Comparison of ENCODE assay signal across 11 cellular contexts in the genomic region with DNA sequence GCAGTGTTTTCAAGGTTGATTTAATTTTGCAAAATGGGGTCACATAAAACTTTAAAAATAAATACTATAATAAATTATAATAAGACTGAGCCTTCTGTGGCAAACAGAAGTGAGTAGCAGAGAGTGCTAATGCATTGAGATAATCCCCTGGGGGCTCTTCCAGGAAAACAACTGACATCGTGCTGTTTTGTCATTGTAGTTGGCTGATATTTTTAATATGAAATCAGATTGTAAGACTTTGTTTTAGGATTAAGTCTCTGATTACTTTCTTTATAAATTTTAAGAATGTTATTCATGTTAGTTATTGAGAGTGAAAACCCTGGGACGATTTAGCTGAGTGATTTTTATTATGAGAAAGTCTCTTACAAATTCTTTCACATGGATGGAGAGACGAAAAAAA.
DNase-seq lines count a peak whose midpoint lies in the region; ATAC-seq and TF ChIP-seq lines count a peak whose summit lies in the region.
"Had no signal": no experiment of that assay in that cellular context is flagged by ENCODE, and none has a peak within 500 bp of the region (broad histone marks: within the 10 kb centered on the region; RNA-seq: fewer than 3 reads in every experiment).

No MANE protein-coding gene starts in this region.

- H3K27ac Mint-ChIP-seq in activated B cell treated with CpG ODN at 0.5 μM for 24 hours, result no peak overlapping the region
- H3K27ac Mint-ChIP-seq in stimulated activated effector memory CD8-positive, alpha-beta T cell treated with anti-CD3 and anti-CD28 coated beads, Interleukin-12 subunit alpha, Interleukin-12 subunit beta, amount 100 ng/mL, for 72 hours, result peak overlapping the region; percentile 44

- intact Hi-C loops in activated B cell treated with CpG ODN at 0.5 μM for 24 hours (cut with micrococcal nuclease), result loop anchor here (1.0 to 2.0 kb wide), 2 partner anchors 11 to 17 kb away; no protein-coding TSS in a partner anchor

- peak overlapping the region; percentile 25 for H3K4me3 Mint-ChIP-seq in activated B cell treated with CpG ODN at 0.5 μM for 24 hours
- no peak overlapping the region for H3K4me3 Mint-ChIP-seq in stimulated activated effector memory CD8-positive, alpha-beta T cell treated with anti-CD3 and anti-CD28 coated beads, Interleukin-12 subunit alpha, Interleukin-12 subunit beta, amount 100 ng/mL, for 72 hours

- H3K9ac ChIP-seq in HUES64 (ENCODE audit: low read depth, low read length), result no peak overlapping the region; the same call in 1 of the 2 replicates

- H3K27ac ChIP-seq in HUES64 (ENCODE audit: low read depth, low read length), result peak overlapping the region; percentile 38

- ATAC-seq in activated B cell treated with CpG ODN at 0.5 μM for 24 hours (ENCODE audit: low read depth) (no peak), HG03175 (IDR thresholded peaks at IDR 0.05; ENCODE audit: unreplicated experiment) (no peak)
- ATAC-seq in stimulated activated effector memory CD8-positive, alpha-beta T cell treated with anti-CD3 and anti-CD28 coated beads, Interleukin-12 subunit alpha, Interleukin-12 subunit beta, amount 100 ng/mL, for 72 hours, result no peak

- no peaks in the 10 kb centered on the region for H3K9me3 ChIP-seq in HUES64 (ENCODE audit: insufficient read depth, low read depth, low read length)

- H3K9me3 Mint-ChIP-seq in activated B cell treated with CpG ODN at 0.5 μM for 24 hours, result no peaks in the 10 kb centered on the region
- H3K9me3 Mint-ChIP-seq in stimulated activated effector memory CD8-positive, alpha-beta T cell treated with anti-CD3 and anti-CD28 coated beads, Interleukin-12 subunit alpha, Interleukin-12 subunit beta, amount 100 ng/mL, for 72 hours, result no peaks in the 10 kb centered on the region

- DNase-seq in activated B cell treated with CpG ODN at 0.5 μM for 24 hours (no peak), kidney glomerular epithelial cell (lab: John Stamatoyannopoulos, UW) (peak; percentile 90), putamen (ENCODE audit: low spot score) (no peak), NCI-H446 treated with DMSO at 0.1 percent for 48 hours (lab: John Stamatoyannopoulos, UW) (no peak), COLO668 (lab: John Stamatoyannopoulos, UW; ENCODE audit: unreplicated experiment) (no peak)
- DNase-seq in stimulated activated effector memory CD8-positive, alpha-beta T cell treated with anti-CD3 and anti-CD28 coated beads, Interleukin-12 subunit alpha, Interleukin-12 subunit beta, amount 100 ng/mL, for 72 hours (ENCODE audit: low spot score in 2 of 2), result no peak
- DNase-seq: activated CD8-positive, alpha-beta memory T cell treated with anti-CD3 and anti-CD28 coated beads for 24 hours; NK-92 treated with Interleukin-12 subunit alpha and Interleukin-12 subunit beta, amount 100 ng/mL, for 24 hours; stimulated activated CD4-positive, alpha-beta T cell treated with anti-CD3 and anti-CD28 coated beads, Interleukin-1b, Interleukin-23, amount 100 ng/mL, for 48 hours had no signal

- no peaks in the 10 kb centered on the region for H3K36me3 ChIP-seq in HUES64 (ENCODE audit: insufficient read depth, low read length)

- POLR2A ChIA-PET in activated B cell treated with CpG ODN at 0.5 μM for 24 hours (lab: Charles Lee), result no interaction called here

- H3K27me3 ChIP-seq in HUES64 (ENCODE audit: insufficient read depth, low read length), result no peaks in the 10 kb centered on the region

- peaks cover 71% of the 10 kb centered on the region for H3K4me1 Mint-ChIP-seq in activated B cell treated with CpG ODN at 0.5 μM for 24 hours
- H3K4me1 Mint-ChIP-seq in stimulated activated effector memory CD8-positive, alpha-beta T cell treated with anti-CD3 and anti-CD28 coated beads, Interleukin-12 subunit alpha, Interleukin-12 subunit beta, amount 100 ng/mL, for 72 hours, result peaks cover 39% of the 10 kb centered on the region

- H3K27me3 Mint-ChIP-seq in activated B cell treated with CpG ODN at 0.5 μM for 24 hours, result no peaks in the 10 kb centered on the region

- TF ChIP-seq CTCF in activated B cell treated with CpG ODN at 0.5 μM for 24 hours (IDR thresholded peaks at IDR 0.05), result no peak

- CTCF ChIA-PET in activated B cell treated with CpG ODN at 0.5 μM for 24 hours (lab: Charles Lee), result no interaction called here

- 26% methylated on average over 1 of the region's 3 CpGs for WGBS in HUES64

- H3K4me1 ChIP-seq in HUES64 (ENCODE audit: insufficient read depth, low read length), result peaks cover 77% of the 10 kb centered on the region

- H3K36me3 Mint-ChIP-seq in activated B cell treated with CpG ODN at 0.5 μM for 24 hours (ENCODE audit: low read depth), result no peaks in the 10 kb centered on the region
- no peaks in the 10 kb centered on the region for H3K36me3 Mint-ChIP-seq in stimulated activated effector memory CD8-positive, alpha-beta T cell treated with anti-CD3 and anti-CD28 coated beads, Interleukin-12 subunit alpha, Interleukin-12 subunit beta, amount 100 ng/mL, for 72 hours

- no peak overlapping the region for H3K4me3 ChIP-seq in HUES64 (ENCODE audit: low read length)
